ENCODE assay signal across 9 cellular contexts in the genomic region with DNA sequence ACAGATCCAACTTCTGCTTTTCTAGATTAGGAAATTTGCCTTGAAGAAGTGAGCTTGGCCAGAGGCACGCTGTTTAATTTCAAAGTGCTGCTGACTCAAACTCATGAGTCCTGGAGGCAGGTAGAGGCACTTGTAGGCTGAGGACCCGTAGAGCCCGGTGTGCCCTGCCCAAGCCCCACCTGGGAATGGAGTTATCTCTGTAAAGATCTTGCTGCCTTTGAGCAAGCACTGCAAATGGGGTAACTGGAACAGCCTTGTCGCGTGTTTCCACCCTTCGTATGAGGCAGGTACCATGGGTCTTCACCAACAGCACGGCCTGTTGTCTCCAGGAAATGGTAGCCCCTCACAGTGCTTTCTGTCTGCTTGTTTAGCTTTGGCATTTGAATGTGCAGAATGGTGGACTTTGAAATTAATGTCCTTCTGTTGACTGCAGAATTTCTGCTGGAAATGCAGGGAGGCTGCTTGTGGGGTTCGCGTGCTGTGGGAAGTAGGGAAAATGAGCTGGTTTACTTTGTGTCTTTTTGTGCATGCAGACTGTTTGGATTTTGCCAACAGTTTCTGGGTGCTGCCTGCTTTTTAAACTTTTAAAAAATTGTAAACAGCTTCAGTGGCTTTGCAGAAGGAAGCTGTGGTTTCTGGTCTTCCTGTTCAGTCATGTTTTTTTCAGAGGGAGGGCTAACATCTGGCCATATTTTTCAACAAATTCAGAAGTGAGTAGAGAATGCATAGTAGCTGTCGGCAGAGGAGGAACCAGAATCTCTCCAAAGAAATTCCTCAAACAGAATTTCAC. TPM values are rescaled to one million over a fixed set of nuclear protein-coding genes. Genes with fewer than 3 reads are reported as not detected.
DNase-seq lines count a peak whose midpoint lies in the region; ATAC-seq and TF ChIP-seq lines count a peak whose summit lies in the region.
"Had no signal": no experiment of that assay in that cellular context is flagged by ENCODE, and none has a peak within 500 bp of the region (broad histone marks: within the 10 kb centered on the region; RNA-seq: fewer than 3 reads in every experiment).

No MANE protein-coding gene starts in this region.

- POLR2A ChIA-PET in RWPE1 (lab: Yijun Ruan, JAX; ENCODE audit: low non-redundant PET) = no interaction called here

- DNase-seq in CMK (ENCODE audit: low read depth) (peak; percentile 30), GM23248 (peak; percentile 46), RWPE1 (ENCODE audit: low spot score) (no peak), coronary artery (ENCODE audit: low spot score) (no peak), trophoblast cell (peak; percentile 65 to 72), ecto neural progenitor cell (ENCODE audit: low spot score) (no peak), NCI-H1092 treated with DMSO at 0.1 percent for 48 hours (lab: John Stamatoyannopoulos, UW) (no peak)

- no peaks in the 10 kb centered on the region for H3K9me2 ChIP-seq in GM23248 (ENCODE audit: insufficient read depth)

- no peak overlapping the region for H4K91ac ChIP-seq in trophoblast cell (ENCODE audit: low read depth, low read length)

- no peaks in the 10 kb centered on the region for H3K27me3 ChIP-seq in GM23248 (replicated peaks; ENCODE audit: insufficient read depth)
- H3K27me3 ChIP-seq in trophoblast cell (ENCODE audit: insufficient read depth, low read length) = no peaks in the 10 kb centered on the region

- H4K8ac ChIP-seq in trophoblast cell (ENCODE audit: low read depth, low read length) = no peak overlapping the region

- CTCF ChIA-PET in RWPE1 (lab: Yijun Ruan, JAX) = interaction anchor here (0.6 kb wide), 2 partner anchors 19 to 439 kb away, joined by 3 to 4 read pairs; no protein-coding TSS in a partner anchor

- no peak overlapping the region for H2BK120ac ChIP-seq in trophoblast cell (ENCODE audit: insufficient read depth, low read length, poor library complexity)

- H3K79me2 ChIP-seq in GM23248 (ENCODE audit: insufficient read depth) = peaks cover 97% of the 10 kb centered on the region
- no peaks in the 10 kb centered on the region for H3K79me2 ChIP-seq in trophoblast cell (ENCODE audit: control insufficient read depth, insufficient read depth, low read length, poor library complexity)

- H2AFZ ChIP-seq in GM23248 (no peak overlapping the region), trophoblast cell (ENCODE audit: insufficient read depth, low read length, poor library complexity) (no peak overlapping the region)

- H3K9me3 ChIP-seq in GM23248 (ENCODE audit: low read depth) (no peaks in the 10 kb centered on the region), trophoblast cell (ENCODE audit: insufficient read depth, low read depth, low read length) (no peaks in the 10 kb centered on the region)

- peaks cover 8% of the 10 kb centered on the region; the same call in 1 of the 2 replicates for H3F3A ChIP-seq in GM23248 (ENCODE audit: insufficient read depth)

- H3K4me3 ChIP-seq in GM23248 (no peak overlapping the region), coronary artery (peak overlapping the region; percentile 50), trophoblast cell (ENCODE audit: low read depth, low read length) (no peak overlapping the region)

- H3K23ac ChIP-seq in trophoblast cell (ENCODE audit: low read length) = no peak overlapping the region

- ATAC-seq in HG02852 (IDR thresholded peaks at IDR 0.05; ENCODE audit: unreplicated experiment) = no peak

- no peak overlapping the region for H4K12ac ChIP-seq in trophoblast cell (ENCODE audit: low read depth, low read length)

- H3K14ac ChIP-seq in trophoblast cell (ENCODE audit: low read length) = no peak overlapping the region

- TF ChIP-seq CTCF in RWPE1 (conservative IDR thresholded peaks at IDR 0.05; ENCODE audit: low read depth) (no peak), coronary artery (IDR thresholded peaks at IDR 0.05) (no peak)

- H4K20me1 ChIP-seq in GM23248 (ENCODE audit: insufficient read depth) = no peaks in the 10 kb centered on the region

- no peak overlapping the region for H2BK5ac ChIP-seq in trophoblast cell (ENCODE audit: low read depth, low read length, poor library complexity)

- H3K4me1 ChIP-seq in GM23248 (ENCODE audit: insufficient read depth) (peaks cover 13% of the 10 kb centered on the region), trophoblast cell (ENCODE audit: control insufficient read depth in 1 of 2, insufficient read depth in 2 of 2, low read length in 2 of 2) (peaks cover 0 to 1% of the 10 kb centered on the region in 2 experiments)

- H3K9ac ChIP-seq in GM23248 (no peak overlapping the region), trophoblast cell (ENCODE audit: low read length) (no peak overlapping the region)

- no peak overlapping the region for H2AK5ac ChIP-seq in trophoblast cell (ENCODE audit: low read length)

- H3K4me2 ChIP-seq in GM23248 (ENCODE audit: unreplicated experiment) (peak overlapping the region; percentile 15), trophoblast cell (ENCODE audit: low read length) (no peak overlapping the region)

- H3K36me3 ChIP-seq in GM23248 (ENCODE audit: low read depth) = peaks cover 4% of the 10 kb centered on the region; the same call in 1 of the 2 replicates
- H3K36me3 ChIP-seq in trophoblast cell (ENCODE audit: control insufficient read depth in 1 of 2, insufficient read depth in 2 of 2, low read length in 2 of 2) = peaks cover 6 to 8% of the 10 kb centered on the region in 2 experiments

- H3K79me1 ChIP-seq in trophoblast cell (ENCODE audit: low read length) = no peaks in the 10 kb centered on the region

- H3K18ac ChIP-seq in trophoblast cell (ENCODE audit: low read length) = no peak overlapping the region

- in situ Hi-C loops in GM23248 (cut with MboI) = no loop called here

- H3K4ac ChIP-seq in trophoblast cell (ENCODE audit: low read depth, low read length) = no peak overlapping the region

- H3K27ac ChIP-seq in GM23248 (peak overlapping the region; percentile 3; the same call in 1 of the 2 replicates), RWPE1 (peak overlapping the region; percentile 76), coronary artery (peak overlapping the region in 1 of 2 donors; percentile 62), trophoblast cell (ENCODE audit: low read depth, low read length) (no peak overlapping the region)

- WGBS in GM23248 (ENCODE audit: low coverage in 1 of 2, low lambda C conversion rate in 2 of 2, missing lambda C conversion rate in 2 of 2), 2 experiments = 75 to 77% methylated on average over 10 of the region's 10 CpGs
- WGBS in trophoblast cell (ENCODE audit: extremely low coverage, insufficient coverage, insufficient read length) = no CpG with 5 or more reads among the region's 10 CpGs

- H2BK12ac ChIP-seq in trophoblast cell (ENCODE audit: low read length) = no peak overlapping the region

RNA-seq across cellular contexts. Expression of gene CCM2, which starts 27.2 kb away (rescaled TPM):
- 63.8 and 77.3 TPM in 2 replicates for total RNA-seq in GM23248 (2014; rRNA removed; shearing (Covaris generic))
- 69.3 and 78.7 TPM in 2 replicates for polyA plus RNA-seq in GM23248 (2016; fragmentation: Nextera tagmentation; extraction: Ambion mirVana)
- 25.9 and 26.5 TPM in 2 replicates for polyA plus RNA-seq in trophoblast cell (2013)

RNA-seq across cellular contexts. Expression of gene MYO1G, which starts 48.4 kb away (rescaled TPM):
- total RNA-seq in GM23248 (2014; rRNA removed; shearing (Covaris generic)) = not detected in 2 replicates
- 0.14 TPM in 1 of 2 replicates, not detected in the other for polyA plus RNA-seq in GM23248 (2016; fragmentation: Nextera tagmentation; extraction: Ambion mirVana)
- polyA plus RNA-seq in trophoblast cell (2013) = 0.03 TPM in 2 replicates
- total RNA-seq: epithelial cell of proximal tubule had no signal

Comparison
In these comparisons a context has a peak if more than half of its experiments do, and no peak if none do; other contexts are left out.
1. DNase-seq: peak in CMK (single experiment), GM23248 (single experiment) and trophoblast cell (2 of 2); none in RWPE1 (single experiment), coronary artery (single experiment), ecto neural progenitor cell (single experiment) and NCI-H1092 treated with DMSO at 0.1 percent for 48 hours (single experiment).